ENCODE assay signal across 8 cellular contexts in genomic region chr4:40309250-40309774, GRCh38. TPM values are rescaled to one million over a fixed set of nuclear protein-coding genes. Genes with fewer than 3 reads are reported as not detected.
DNase-seq lines count a peak whose midpoint lies in the region; ATAC-seq and TF ChIP-seq lines count a peak whose summit lies in the region.

No MANE protein-coding gene starts in this region.

- H3K4me3 ChIP-seq in BLaER1 treated with 17β-estradiol and CSF1 and Interleukin-3, amounts not matched to agents 10 nM and 100 nM = no peak overlapping the region; a peak in 1 of 20 replicates
- H3K4me3 ChIP-seq in MG63 (no peak overlapping the region), vagina (peak overlapping the region in 1 of 2 donors; percentile 24)

- no peaks in the 10 kb centered on the region for H3K27me3 Mint-ChIP-seq in activated T-helper 1 cell treated with anti-CD3 and anti-CD28 coated beads, Interleukin-12 subunit alpha, Interleukin-12 subunit beta, Interleukin-2, Interleukin-4 antibody, amounts not matched to agents 30 ng/mL and 10 ng/mL and 1 ng/mL, durations not matched to agents 14 hours and 24 hours and 36 hours (ENCODE audit: insufficient read depth)

- H4K20me1 ChIP-seq in BLaER1 treated with 17β-estradiol and CSF1 and Interleukin-3, amounts not matched to agents 10 nM and 100 nM = no peaks in the 10 kb centered on the region

- no peak for TF ChIP-seq POLR2A in vagina (IDR thresholded peaks at IDR 0.05)

- H3K36me3 Mint-ChIP-seq in activated T-helper 1 cell treated with anti-CD3 and anti-CD28 coated beads, Interleukin-12 subunit alpha, Interleukin-12 subunit beta, Interleukin-2, Interleukin-4 antibody, amounts not matched to agents 30 ng/mL and 10 ng/mL and 1 ng/mL, durations not matched to agents 14 hours and 24 hours and 36 hours (ENCODE audit: low read depth) = peaks cover 9% of the 10 kb centered on the region

- H3K9me3 Mint-ChIP-seq in activated T-helper 1 cell treated with anti-CD3 and anti-CD28 coated beads, Interleukin-12 subunit alpha, Interleukin-12 subunit beta, Interleukin-2, Interleukin-4 antibody, amounts not matched to agents 30 ng/mL and 10 ng/mL and 1 ng/mL, durations not matched to agents 14 hours and 24 hours and 36 hours = peaks cover 11% of the 10 kb centered on the region

- peaks cover 88% of the 10 kb centered on the region for H3K4me1 Mint-ChIP-seq in activated T-helper 1 cell treated with anti-CD3 and anti-CD28 coated beads, Interleukin-12 subunit alpha, Interleukin-12 subunit beta, Interleukin-2, Interleukin-4 antibody, amounts not matched to agents 30 ng/mL and 10 ng/mL and 1 ng/mL, durations not matched to agents 14 hours and 24 hours and 36 hours (ENCODE audit: low read depth)

- peaks cover 60 to 86% (median 80%) of the 10 kb centered on the region in 10 experiments for H3K4me1 ChIP-seq in BLaER1 treated with 17β-estradiol and CSF1 and Interleukin-3, amounts not matched to agents 10 nM and 100 nM
- peaks cover 9% of the 10 kb centered on the region for H3K4me1 ChIP-seq in vagina

- peak overlapping the region; percentile 94 for H3K27ac Mint-ChIP-seq in activated T-helper 1 cell treated with anti-CD3 and anti-CD28 coated beads, Interleukin-12 subunit alpha, Interleukin-12 subunit beta, Interleukin-2, Interleukin-4 antibody, amounts not matched to agents 30 ng/mL and 10 ng/mL and 1 ng/mL, durations not matched to agents 14 hours and 24 hours and 36 hours

- TF ChIP-seq CTCF in vagina (IDR thresholded peaks at IDR 0.05) = peak; percentile 78 to 93 (median 81)

- no peaks in the 10 kb centered on the region for H3K27me3 ChIP-seq in BLaER1 treated with 17β-estradiol and CSF1 and Interleukin-3, amounts not matched to agents 10 nM and 100 nM
- H3K27me3 ChIP-seq in MG63 = no peaks in the 10 kb centered on the region
- no peaks in the 10 kb centered on the region for H3K27me3 ChIP-seq in vagina

- peak overlapping the region in 9 of 11 experiments; percentile 87 to 95 (median 90); a peak in 18 of 22 replicates for H3K27ac ChIP-seq in BLaER1 treated with 17β-estradiol and CSF1 and Interleukin-3, amounts not matched to agents 10 nM and 100 nM
- H3K27ac ChIP-seq in vagina = peak overlapping the region; percentile 42

- H3K9me3 ChIP-seq in BLaER1 treated with 17β-estradiol and CSF1 and Interleukin-3, amounts not matched to agents 10 nM and 100 nM (replicated peaks in 1 of 11) = peaks cover 4 to 6% (median 5%) of the 10 kb centered on the region in 11 experiments; a peak in 17 of 22 replicates
- H3K9me3 ChIP-seq in MG63 (no peaks in the 10 kb centered on the region), vagina (no peaks in the 10 kb centered on the region)

- peak; percentile 39 for ATAC-seq in GM21528 (IDR thresholded peaks at IDR 0.05; ENCODE audit: low FRiP score, unreplicated experiment)

- DNase-seq in MG63 (peak; percentile 64), globus pallidus (ENCODE audit: low spot score) (peak; percentile 74), posterior vena cava (ENCODE audit: low spot score) (peak; percentile 96), vagina (ENCODE audit: extremely low spot score in 2 of 2) (no peak)
- DNase-seq in activated T-helper 1 cell treated with anti-CD3 and anti-CD28 coated beads, Interleukin-12 subunit alpha, Interleukin-12 subunit beta, Interleukin-2, Interleukin-4 antibody, amounts not matched to agents 30 ng/mL and 10 ng/mL and 1 ng/mL, durations not matched to agents 14 hours and 24 hours and 36 hours (ENCODE audit: low spot score) = peak; percentile 81
- no peak for DNase-seq in NK-92 treated with Interleukin-12 subunit alpha and Interleukin-12 subunit beta, amount 100 ng/mL, for 24 hours (lab: John Stamatoyannopoulos, UW)

- no peaks in the 10 kb centered on the region; a peak in 1 of 22 replicates for H3K36me3 ChIP-seq in BLaER1 treated with 17β-estradiol and CSF1 and Interleukin-3, amounts not matched to agents 10 nM and 100 nM
- H3K36me3 ChIP-seq in MG63 (no peaks in the 10 kb centered on the region), vagina (no peaks in the 10 kb centered on the region)

- intact Hi-C loops in activated T-helper 1 cell treated with anti-CD3 and anti-CD28 coated beads, Interleukin-12 subunit alpha, Interleukin-12 subunit beta, Interleukin-2, Interleukin-4 antibody, amounts not matched to agents 30 ng/mL and 10 ng/mL and 1 ng/mL, durations not matched to agents 14 hours and 24 hours and 36 hours (cut with micrococcal nuclease) = loop anchor here (1.0 to 5.0 kb wide), 16 partner anchors 8 to 612 kb away; partner anchors contain the start of gene UBE2K
- intact Hi-C loops in posterior vena cava (cut with DNase I) = no loop called here
- intact Hi-C loops in vagina (cut with DNase I) = no loop called here

- peak overlapping the region; percentile 77 to 98 (median 92) for H3K4me2 ChIP-seq in BLaER1 treated with 17β-estradiol and CSF1 and Interleukin-3, amounts not matched to agents 10 nM and 100 nM

- H3K9ac ChIP-seq in BLaER1 treated with 17β-estradiol and CSF1 and Interleukin-3, amounts not matched to agents 10 nM and 100 nM = peak overlapping the region in 9 of 11 experiments; percentile 70 to 83 (median 78); a peak in 17 of 22 replicates

- peak overlapping the region; percentile 67 for H3K4me3 Mint-ChIP-seq in activated T-helper 1 cell treated with anti-CD3 and anti-CD28 coated beads, Interleukin-12 subunit alpha, Interleukin-12 subunit beta, Interleukin-2, Interleukin-4 antibody, amounts not matched to agents 30 ng/mL and 10 ng/mL and 1 ng/mL, durations not matched to agents 14 hours and 24 hours and 36 hours

RNA-seq across cellular contexts. Expression of gene CHRNA9, which starts 25.8 kb away (rescaled TPM):
- total RNA-seq in MG63 (2014; rRNA removed; shearing (Covaris generic); ENCODE audit: low replicate concordance) = not detected in 2 replicates
- total RNA-seq in activated T-helper 1 cell treated with anti-CD3 and anti-CD28 coated beads, Interleukin-12 subunit alpha, Interleukin-12 subunit beta, Interleukin-2, Interleukin-4 antibody, amounts not matched to agents 30 ng/mL and 10 ng/mL and 1 ng/mL, durations not matched to agents 14 hours and 24 hours and 36 hours = not detected in 2 replicates
- not detected for total RNA-seq in posterior vena cava
- not detected for total RNA-seq in vagina

Comparison
In these comparisons a context has a peak if more than half of its experiments do, and no peak if none do; other contexts are left out.
1. DNase-seq: peak in MG63 (single experiment), activated T-helper 1 cell treated with anti-CD3 and anti-CD28 coated beads, Interleukin-12 subunit alpha, Interleukin-12 subunit beta, Interleukin-2, Interleukin-4 antibody, amounts not matched to agents 30 ng/mL and 10 ng/mL and 1 ng/mL, durations not matched to agents 14 hours and 24 hours and 36 hours (single experiment), globus pallidus (single experiment) and posterior vena cava (single experiment); none in vagina (0 of 2) and NK-92 treated with Interleukin-12 subunit alpha and Interleukin-12 subunit beta, amount 100 ng/mL, for 24 hours (single experiment).